ENCODE assay signal across 8 cellular contexts in the genomic region with DNA sequence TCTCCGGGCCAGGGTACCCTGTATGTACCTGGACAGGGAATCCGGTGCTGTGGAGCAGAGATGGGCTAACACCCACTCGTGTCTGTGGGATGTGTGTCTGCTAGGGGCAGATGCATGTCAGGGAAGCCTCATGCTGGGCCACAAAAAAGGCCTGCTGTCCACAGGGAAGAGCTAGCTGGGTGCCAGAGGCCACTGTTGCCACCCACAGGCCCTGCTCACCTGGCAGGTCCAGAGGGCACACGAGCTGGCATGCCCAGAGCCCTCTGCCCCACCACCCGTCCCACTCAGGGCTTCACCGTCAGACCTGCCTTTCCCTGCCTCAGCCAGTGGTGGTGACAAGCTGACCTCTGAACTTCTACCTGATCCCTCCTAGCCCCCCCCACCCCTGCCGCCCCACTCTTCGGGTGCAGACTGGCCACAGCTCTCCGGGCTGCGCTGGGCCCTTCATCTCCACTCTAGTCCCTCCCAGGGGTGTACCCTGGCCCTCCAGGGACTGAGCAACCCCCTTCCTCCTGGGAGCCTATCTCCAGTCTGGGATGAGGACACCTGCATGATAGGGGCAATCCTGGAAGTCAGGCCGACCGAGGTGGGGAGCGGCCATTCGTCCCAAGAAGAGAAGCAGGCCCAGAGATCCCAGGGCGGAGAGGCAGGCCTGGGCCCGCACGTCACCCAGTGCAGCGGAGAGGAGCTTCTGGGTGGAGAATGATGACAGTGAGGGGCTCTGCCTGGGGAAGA. TPM values are rescaled to one million over a fixed set of nuclear protein-coding genes. Genes with fewer than 3 reads are reported as not detected.
DNase-seq lines count a peak whose midpoint lies in the region; FAIRE-seq and TF ChIP-seq lines count a peak whose summit lies in the region.

No MANE protein-coding gene starts in this region.

- H4K20me1 ChIP-seq in OCI-LY7 (ENCODE audit: insufficient read depth, low read length) = no peaks in the 10 kb centered on the region

- H3K36me3 Mint-ChIP-seq in Calu3 (ENCODE audit: insufficient read depth, unreplicated experiment) (peaks cover 69% of the 10 kb centered on the region), osteocyte (ENCODE audit: unreplicated experiment) (no peaks in the 10 kb centered on the region)

- H3K4me1 Mint-ChIP-seq in Calu3 (ENCODE audit: low read depth, unreplicated experiment) (no peaks in the 10 kb centered on the region), osteocyte (ENCODE audit: unreplicated experiment) (peaks cover 19% of the 10 kb centered on the region)

- peak overlapping the region; percentile 75 for H3K27ac ChIP-seq in OCI-LY7 (ENCODE audit: low read depth, low read length, poor library complexity, severe bottlenecking)

- no peak for FAIRE-seq in urothelium cell line (lab: Jason Lieb, UNC)

- peaks cover 8% of the 10 kb centered on the region; the same call in 1 of the 2 replicates for H3K79me2 ChIP-seq in OCI-LY7 (ENCODE audit: insufficient read depth, low read depth, low read length)

- H3K27me3 Mint-ChIP-seq in Calu3 (ENCODE audit: unreplicated experiment) (no peaks in the 10 kb centered on the region), osteocyte (ENCODE audit: unreplicated experiment) (no peaks in the 10 kb centered on the region)

- no TSS peak for BruUV-seq in Calu3 (replicated peaks; lab: Mats Ljungman, UMichigan)
- no TSS peak for BruUV-seq in OCI-LY7 (replicated peaks; lab: Mats Ljungman, UMichigan)

- peaks cover 20% of the 10 kb centered on the region for H3K4me1 ChIP-seq in OCI-LY7 (ENCODE audit: insufficient read depth, low read length, poor library complexity, severe bottlenecking)

- H3K4me3 Mint-ChIP-seq in Calu3 (ENCODE audit: low read depth, unreplicated experiment) = peak overlapping the region; percentile 83
- peak overlapping the region; percentile 79 for H3K4me3 Mint-ChIP-seq in osteocyte (ENCODE audit: unreplicated experiment)

- TF ChIP-seq CTCF in Calu3 (IDR thresholded peaks at IDR 0.05; ENCODE audit: unreplicated experiment) (no peak), OCI-LY7 (conservative IDR thresholded peaks at IDR 0.05; ENCODE audit: low read length) (no peak), epithelial cell of esophagus (IDR thresholded peaks at IDR 0.05; ENCODE audit: insufficient read depth, low read depth, low read length, missing control alignments) (no peak), osteocyte (IDR thresholded peaks at IDR 0.05) (no peak)

- intact Hi-C loops in Calu3 (cut with micrococcal nuclease; ENCODE audit: unreplicated experiment) = no loop called here
- intact Hi-C loops in OCI-LY7 (cut with micrococcal nuclease; ENCODE audit: unreplicated experiment) = loop anchor here (2.0 to 5.0 kb wide), 3 partner anchors 20 to 229 kb away; partner anchors contain the start of genes GATD1 and TALDO1

- H3K9me3 Mint-ChIP-seq in Calu3 (ENCODE audit: low read depth, unreplicated experiment) (no peaks in the 10 kb centered on the region), osteocyte (ENCODE audit: unreplicated experiment) (no peaks in the 10 kb centered on the region)

- H3K4me3 ChIP-seq in OCI-LY7 (ENCODE audit: low read depth, low read length, poor library complexity, severe bottlenecking) (peak overlapping the region; percentile 93), epithelial cell of esophagus (ENCODE audit: low read length) (peak overlapping the region; percentile 80)

- CTCF ChIA-PET in Calu3 (lab: Charles Lee) (interaction anchor here (0.9 to 1.0 kb wide), 2 partner anchors 46 to 63 kb away, joined by 3 to 20 read pairs; no protein-coding TSS in a partner anchor), OCI-LY7 (lab: Charles Lee; ENCODE audit: unreplicated experiment) (no interaction called here)

- peak overlapping the region; percentile 78 for H3K27ac Mint-ChIP-seq in Calu3 (ENCODE audit: unreplicated experiment)
- H3K27ac Mint-ChIP-seq in osteocyte (ENCODE audit: unreplicated experiment) = peak overlapping the region; percentile 89

- H3K4me2 ChIP-seq in OCI-LY7 (ENCODE audit: low read length) = peak overlapping the region; percentile 98

- POLR2A ChIA-PET in OCI-LY7 (lab: Charles Lee) = interaction anchor here (0.5 to 1.8 kb wide), 5 partner anchors 10 to 221 kb away, joined by 3 to 9 read pairs (median 3); partner anchors contain the start of gene RPLP2

- DNase-seq in Calu3 (no peak), OCI-LY7 (ENCODE audit: low spot score) (no peak), epithelial cell of esophagus (ENCODE audit: low read depth) (no peak), osteocyte (ENCODE audit: extremely low spot score, unreplicated experiment) (no peak), COR-L47 (lab: John Stamatoyannopoulos, UW) (no peak), urothelium cell line (ENCODE audit: low spot score) (no peak), EL (no peak), NCI-H2171 (lab: John Stamatoyannopoulos, UW) (no peak)

- H3K9me3 ChIP-seq in OCI-LY7 (ENCODE audit: low read length) = no peaks in the 10 kb centered on the region

- H3K9me2 ChIP-seq in OCI-LY7 (ENCODE audit: insufficient read depth, low read length) = no peaks in the 10 kb centered on the region

- peaks cover 36% of the 10 kb centered on the region; the same call in 1 of the 2 replicates for H3K36me3 ChIP-seq in OCI-LY7 (ENCODE audit: insufficient read depth, low read length)

- no peak overlapping the region for H2AFZ ChIP-seq in OCI-LY7 (ENCODE audit: low read length)

RNA-seq across cellular contexts. Expression of gene SLC25A22, which starts 1.3 kb away (rescaled TPM):
- total RNA-seq in Calu3 (2022) (44.5 and 53.6 TPM in 2 replicates), OCI-LY7 (2022) (46.2 and 50.9 TPM in 2 replicates), osteocyte (18.7 and 19.7 TPM in 2 replicates)
- total RNA-seq in OCI-LY7 (2014; rRNA removed; shearing (Covaris generic)) = 22.7 and 30.8 TPM in 2 replicates

RNA-seq across cellular contexts. Expression of gene CEND1, which starts 6.8 kb away (rescaled TPM):
- total RNA-seq in Calu3 (2022) (not detected in 2 replicates), OCI-LY7 (2022) (25.6 and 32.5 TPM in 2 replicates), osteocyte (0.21 and 0.27 TPM in 2 replicates)
- 17.5 and 17.6 TPM in 2 replicates for total RNA-seq in OCI-LY7 (2014; rRNA removed; shearing (Covaris generic))

RNA-seq across cellular contexts. Expression of gene PIDD1, which starts 8.3 kb away (rescaled TPM):
- total RNA-seq in Calu3 (2022) (15.9 and 16.3 TPM in 2 replicates), OCI-LY7 (2022) (47.7 and 49.1 TPM in 2 replicates), osteocyte (13.4 and 15.6 TPM in 2 replicates)
- total RNA-seq in OCI-LY7 (2014; rRNA removed; shearing (Covaris generic)) = 31.2 and 33.6 TPM in 2 replicates

RNA-seq across cellular contexts. Expression of gene RPLP2, which starts 13.0 kb away (rescaled TPM):
- total RNA-seq in Calu3 (2022) (1,351 and 1,381 TPM in 2 replicates), OCI-LY7 (2022) (3,121 and 3,147 TPM in 2 replicates), osteocyte (1,500 and 1,514 TPM in 2 replicates)
- 1,564 and 1,687 TPM in 2 replicates for total RNA-seq in OCI-LY7 (2014; rRNA removed; shearing (Covaris generic))

RNA-seq across cellular contexts. Expression of gene GATD1, which starts 19.4 kb away (rescaled TPM):
- total RNA-seq in Calu3 (2022) (73.8 and 83.3 TPM in 2 replicates), OCI-LY7 (2022) (117 and 141 TPM in 2 replicates), osteocyte (79.1 and 84.4 TPM in 2 replicates)
- total RNA-seq in OCI-LY7 (2014; rRNA removed; shearing (Covaris generic)) = 73.3 and 109 TPM in 2 replicates

Comparison
In these comparisons a context has a peak if more than half of its experiments do, and no peak if none do; other contexts are left out.
1. RNA of gene CEND1, which starts 6.8 kb away (total RNA-seq): 17.5 to 32.5 TPM in OCI-LY7; 0.21 to 0.27 TPM in osteocyte and not detected in Calu3; every median in the first group is over 10 times any median in the second.